Comparison of ENCODE assay signal across 12 cellular contexts in the genomic region with DNA sequence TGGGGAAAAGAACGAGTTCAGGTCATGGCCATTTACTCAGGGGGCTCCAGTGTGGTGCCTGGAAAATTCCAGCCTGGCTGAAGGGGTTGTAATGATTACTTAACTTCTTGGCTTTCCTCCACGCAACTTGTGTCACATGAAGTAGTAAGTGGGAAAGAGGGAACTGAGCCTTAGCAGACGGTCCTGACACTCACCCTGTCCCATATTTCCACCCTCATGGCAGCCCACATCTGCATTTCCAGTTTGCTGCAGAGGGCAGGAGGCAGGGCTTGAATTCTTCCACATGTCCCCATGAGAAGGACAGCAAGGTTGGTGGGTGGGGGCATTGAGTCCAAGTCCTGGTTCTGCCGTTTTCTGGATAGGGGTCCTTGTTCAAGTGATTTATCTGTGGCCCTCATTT. TPM values are rescaled to one million over a fixed set of nuclear protein-coding genes. Genes with fewer than 3 reads are reported as not detected.
DNase-seq lines count a peak whose midpoint lies in the region; ATAC-seq and TF ChIP-seq lines count a peak whose summit lies in the region.
"Had no signal": no experiment of that assay in that cellular context is flagged by ENCODE, and none has a peak within 500 bp of the region (broad histone marks: within the 10 kb centered on the region; RNA-seq: fewer than 3 reads in every experiment).

No MANE protein-coding gene starts in this region.

- CTCF ChIA-PET in A673 (lab: Charles Lee): no interaction called here

- peaks cover 41% of the 10 kb centered on the region for H3K4me1 Mint-ChIP-seq in CD14-positive monocyte
- H3K4me1 Mint-ChIP-seq: WTC11 had no signal

- H3K4me3 ChIP-seq in adipocyte (ENCODE audit: low read length) (peak overlapping the region; percentile 58), fibroblast of pulmonary artery (replicated peaks; ENCODE audit: low read depth, low read length) (no peak overlapping the region), tibial nerve (no peak overlapping the region), A673 (ENCODE audit: low read depth, low read length, poor library complexity, severe bottlenecking) (no peak overlapping the region)

- TF ChIP-seq CTCF in fibroblast of pulmonary artery (IDR thresholded peaks at IDR 0.05; ENCODE audit: low read length, missing control alignments): no peak
- TF ChIP-seq CTCF in tibial nerve (IDR thresholded peaks at IDR 0.05): no peak
- TF ChIP-seq CTCF in CD14-positive monocyte (IDR thresholded peaks at IDR 0.05): no peak
- TF ChIP-seq CTCF in A673 (conservative IDR thresholded peaks at IDR 0.05; ENCODE audit: low read depth, low read length): no peak

- H3K4me3 Mint-ChIP-seq in CD14-positive monocyte: no peak overlapping the region
- H3K4me3 Mint-ChIP-seq: WTC11 had no signal

- H3K27ac Mint-ChIP-seq in CD14-positive monocyte: no peak overlapping the region
- H3K27ac Mint-ChIP-seq: WTC11 had no signal

- intact Hi-C loops in CD14-positive monocyte (cut with micrococcal nuclease): no loop called here
- intact Hi-C loops in A673 (cut with micrococcal nuclease; ENCODE audit: unreplicated experiment): no loop called here

- DNase-seq in adipocyte (ENCODE audit: low read depth): peak; percentile 64
- peak; percentile 69 for DNase-seq in fibroblast of pulmonary artery (ENCODE audit: low read depth)
- DNase-seq in mucosa of gallbladder (ENCODE audit: low spot score): peak; percentile 44
- peak in 1 of 2 donors; percentile 87 for DNase-seq in tibial nerve (ENCODE audit: low spot score in 2 of 2)
- no peak for DNase-seq in CD14-positive monocyte (ENCODE audit: low spot score)
- no peak for DNase-seq in activated T-cell treated with anti-CD3 and anti-CD28 coated beads, Interleukin-2, amount 50 U/mL, for 1 hour
- DNase-seq in A673 (ENCODE audit: low spot score): no peak
- DNase-seq: dermis blood vessel endothelial cell, NCI-H345 had no signal

- H3K4me1 ChIP-seq in adipocyte (ENCODE audit: control insufficient read depth, insufficient read depth, low read length): peaks cover 43% of the 10 kb centered on the region
- peaks cover 0 to 24% (median 13%) of the 10 kb centered on the region in 4 donors for H3K4me1 ChIP-seq in tibial nerve
- no peaks in the 10 kb centered on the region for H3K4me1 ChIP-seq in A673 (ENCODE audit: insufficient read depth, low read length, poor library complexity, severe bottlenecking)

- no peaks in the 10 kb centered on the region for H3K9me3 ChIP-seq in adipocyte (ENCODE audit: control insufficient read depth, low read length)
- H3K9me3 ChIP-seq in tibial nerve: no peaks in the 10 kb centered on the region
- no peaks in the 10 kb centered on the region for H3K9me3 ChIP-seq in A673 (ENCODE audit: low read depth, low read length, poor library complexity, severe bottlenecking)

- TF ChIP-seq EP300 in tibial nerve (IDR thresholded peaks at IDR 0.05): peak; percentile 22 to 57

- peak overlapping the region; percentile 75 for H3K9ac ChIP-seq in adipocyte (ENCODE audit: low read length)

- H3K27me3 Mint-ChIP-seq in CD14-positive monocyte (ENCODE audit: low read depth in 3 of 3): peaks cover 0 to 13% (median 0%) of the 10 kb centered on the region in 3 donors

- 26 to 28% methylated on average over 4 of the region's 4 CpGs for WGBS in tibial nerve, 2 donors

- H3K27ac ChIP-seq in tibial nerve (peak overlapping the region; percentile 43 to 77 (median 61)), A673 (ENCODE audit: low read depth, low read length, poor library complexity, severe bottlenecking) (no peak overlapping the region)

- TF ChIP-seq POLR2A in tibial nerve (IDR thresholded peaks at IDR 0.05): no peak

- H3K36me3 ChIP-seq in adipocyte (ENCODE audit: control insufficient read depth, insufficient read depth, low read length, severe bottlenecking) (no peaks in the 10 kb centered on the region), tibial nerve (no peaks in the 10 kb centered on the region), A673 (ENCODE audit: insufficient read depth, low read length, poor library complexity, severe bottlenecking) (no peaks in the 10 kb centered on the region)

- no TSS peak for BruUV-seq in A673 (replicated peaks; lab: Mats Ljungman, UMichigan)

- POLR2A ChIA-PET in A673 (lab: Charles Lee; ENCODE audit: low non-redundant PET): no interaction called here

- H3K27me3 ChIP-seq in adipocyte (replicated peaks; ENCODE audit: control insufficient read depth, insufficient read depth, low read length): no peaks in the 10 kb centered on the region
- H3K27me3 ChIP-seq in tibial nerve: no peaks in the 10 kb centered on the region
- H3K27me3 ChIP-seq in A673 (replicated peaks; ENCODE audit: insufficient read depth, low read depth, low read length, poor library complexity): no peaks in the 10 kb centered on the region

- ATAC-seq in GM18909 (IDR thresholded peaks at IDR 0.05; ENCODE audit: poor library complexity, unreplicated experiment): no peak
- ATAC-seq: WTC11 had no signal

- H3K9me3 Mint-ChIP-seq in CD14-positive monocyte: peaks cover 0 to 3% (median 0%) of the 10 kb centered on the region in 7 donors
- H3K9me3 Mint-ChIP-seq: WTC11 had no signal

- no peaks in the 10 kb centered on the region for H3K36me3 Mint-ChIP-seq in CD14-positive monocyte
- H3K36me3 Mint-ChIP-seq: WTC11 had no signal

RNA-seq across cellular contexts. Expression of gene CAMP, which starts 7.8 kb away (rescaled TPM):
- total RNA-seq in mucosa of gallbladder (not detected), tibial nerve (under 1 TPM in 1 of 4 donors, not detected in 3; 0.63 TPM), A673 (2021) (not detected in 2 replicates)
- 1 to 10 TPM; 3.4 to 5.1 TPM for polyA plus RNA-seq in CD14-positive monocyte
- total RNA-seq: dermis blood vessel endothelial cell, pulmonary artery endothelial cell, WTC11 had no signal

RNA-seq across cellular contexts. Expression of gene ZNF589, which starts 25.4 kb away (rescaled TPM):
- total RNA-seq in mucosa of gallbladder: 10.0 TPM
- 10 to 100 TPM; 10.7 to 18.8 (median 15.7) TPM for total RNA-seq in tibial nerve
- 1 to 10 TPM; 1.6 TPM for polyA plus RNA-seq in CD14-positive monocyte
- total RNA-seq in A673 (2021): 25.6 and 26.7 TPM in 2 replicates

RNA-seq across cellular contexts. Expression of gene CDC25A, which starts 27.2 kb away (rescaled TPM):
- total RNA-seq in mucosa of gallbladder: 0.66 TPM
- total RNA-seq in tibial nerve: 1 to 10 TPM in 2 of 4 donors, under 1 TPM in 1, not detected in 1; 0.44 to 7.1 (median 2.1) TPM
- polyA plus RNA-seq in CD14-positive monocyte: under 1 TPM in 1 of 2 donors, not detected in 1; 0.39 TPM
- 29.5 and 34.6 TPM in 2 replicates for total RNA-seq in A673 (2021)

Comparison
In these comparisons a context has a peak if more than half of its experiments do, and no peak if none do; other contexts are left out.
1. DNase-seq: peak in adipocyte (single experiment), fibroblast of pulmonary artery (single experiment) and mucosa of gallbladder (single experiment); none in CD14-positive monocyte (single experiment), activated T-cell treated with anti-CD3 and anti-CD28 coated beads, Interleukin-2, amount 50 U/mL, for 1 hour (single experiment) and A673 (single experiment).